ENCODE assay signal across 10 cellular contexts in the genomic region with DNA sequence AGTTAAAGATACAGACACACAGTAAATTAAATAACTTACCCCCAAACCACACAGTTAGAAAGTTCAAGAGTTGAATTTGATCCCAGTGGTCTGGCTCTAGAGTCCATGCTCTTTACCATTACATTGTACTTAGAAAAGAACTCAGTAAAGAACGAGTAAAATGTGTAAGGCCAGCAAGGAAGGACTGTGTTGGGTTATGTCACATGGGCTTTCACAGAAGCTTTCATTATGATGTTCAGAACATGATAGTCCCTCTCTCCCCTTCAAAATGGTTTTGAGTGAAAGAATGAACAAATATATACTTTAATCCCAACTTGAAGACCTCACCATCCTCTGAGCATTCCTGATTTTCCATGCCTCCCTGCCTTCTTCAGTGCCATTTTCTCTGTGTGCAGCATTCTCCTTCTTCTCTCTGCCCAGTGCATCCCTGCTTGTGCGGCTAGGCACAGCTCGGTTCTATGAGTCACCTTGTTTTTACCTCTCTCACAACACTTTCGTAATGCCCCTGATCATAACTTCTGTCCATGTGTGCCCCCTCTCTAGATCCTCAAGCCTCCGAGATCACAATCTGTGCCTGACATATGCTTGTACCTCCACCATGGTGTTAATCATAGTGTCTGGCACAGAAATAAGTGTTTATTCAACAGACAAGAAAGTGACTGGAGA. TPM values are rescaled to one million over a fixed set of nuclear protein-coding genes. Genes with fewer than 3 reads are reported as not detected.
A peak's percentile ranks its signal among the peaks of the same experiment; 100 is the strongest.
DNase-seq lines count a peak whose midpoint lies in the region; ATAC-seq, FAIRE-seq and TF ChIP-seq lines count a peak whose summit lies in the region.
"Had no signal": no experiment of that assay in that cellular context is flagged by ENCODE, and none has a peak within 500 bp of the region (broad histone marks: within the 10 kb centered on the region; RNA-seq: fewer than 3 reads in every experiment).

No MANE protein-coding gene starts in this region.

- intact Hi-C loops in left ventricle myocardium superior (cut with micrococcal nuclease): no loop called here
- intact Hi-C loops in left cardiac atrium (cut with DNase I): no loop called here
- intact Hi-C loops in activated B cell treated with CpG ODN at 0.5 μM for 24 hours (cut with micrococcal nuclease): loop anchor here (1.0 kb wide), 2 partner anchors 8 to 13 kb away; no protein-coding TSS in a partner anchor

- H3K27ac Mint-ChIP-seq in activated B cell treated with CpG ODN at 0.5 μM for 24 hours (peak overlapping the region; percentile 87), endothelial cell (ENCODE audit: unreplicated experiment) (no peak overlapping the region)

- H3K9me3 Mint-ChIP-seq in activated B cell treated with CpG ODN at 0.5 μM for 24 hours: peaks cover 2% of the 10 kb centered on the region
- H3K9me3 Mint-ChIP-seq in endothelial cell (ENCODE audit: unreplicated experiment): no peaks in the 10 kb centered on the region
- H3K9me3 Mint-ChIP-seq: T-cell had no signal

- no peaks in the 10 kb centered on the region for H3K27me3 Mint-ChIP-seq in activated B cell treated with CpG ODN at 0.5 μM for 24 hours
- H3K27me3 Mint-ChIP-seq in endothelial cell (ENCODE audit: unreplicated experiment): peaks cover 15% of the 10 kb centered on the region
- H3K27me3 Mint-ChIP-seq: T-cell had no signal

- peak overlapping the region; percentile 62 for H3K4me3 Mint-ChIP-seq in activated B cell treated with CpG ODN at 0.5 μM for 24 hours
- H3K4me3 Mint-ChIP-seq in endothelial cell (ENCODE audit: unreplicated experiment): no peak overlapping the region

- ATAC-seq in left ventricle myocardium superior: peak; percentile 10
- ATAC-seq in left cardiac atrium: no peak
- ATAC-seq in HG03103 (IDR thresholded peaks at IDR 0.05; ENCODE audit: low read depth, unreplicated experiment): peak; percentile 25
- peak; percentile 47 for ATAC-seq in activated B cell treated with CpG ODN at 0.5 μM for 24 hours (ENCODE audit: low read depth)
- ATAC-seq in GM21529 (IDR thresholded peaks at IDR 0.05; ENCODE audit: unreplicated experiment): no peak
- no peak for ATAC-seq in HG03025 (IDR thresholded peaks at IDR 0.05; ENCODE audit: low FRiP score, unreplicated experiment)

- POLR2A ChIA-PET in activated B cell treated with CpG ODN at 0.5 μM for 24 hours (lab: Charles Lee): interaction anchor here (0.6 to 16.0 kb wide), 5 partner anchors 8 to 89 kb away, joined by 3 to 421 read pairs (median 10); a partner anchor contains a TSS

- DNase-seq in left ventricle myocardium superior: no peak
- no peak for DNase-seq in left cardiac atrium
- no peak for DNase-seq in activated B cell treated with CpG ODN at 0.5 μM for 24 hours
- DNase-seq in urothelium cell line (ENCODE audit: low spot score): no peak
- no peak for DNase-seq in endothelial cell (ENCODE audit: low spot score)
- DNase-seq: NCI-H1417, T-cell had no signal

- H3K4me1 Mint-ChIP-seq in activated B cell treated with CpG ODN at 0.5 μM for 24 hours (peaks cover 96% of the 10 kb centered on the region), endothelial cell (ENCODE audit: unreplicated experiment) (peaks cover 35% of the 10 kb centered on the region)

- CTCF ChIA-PET in activated B cell treated with CpG ODN at 0.5 μM for 24 hours (lab: Charles Lee): interaction anchor here (1.0 to 2.1 kb wide), 2 partner anchors 13 to 22 kb away, joined by 5 to 7 read pairs; a partner anchor contains a TSS

- H3K36me3 Mint-ChIP-seq in activated B cell treated with CpG ODN at 0.5 μM for 24 hours (ENCODE audit: low read depth) (peaks cover 42% of the 10 kb centered on the region), endothelial cell (ENCODE audit: low read depth, unreplicated experiment) (peaks cover 42% of the 10 kb centered on the region)

- TF ChIP-seq CTCF in activated B cell treated with CpG ODN at 0.5 μM for 24 hours (IDR thresholded peaks at IDR 0.05) (no peak), endothelial cell (IDR thresholded peaks at IDR 0.05; ENCODE audit: unreplicated experiment) (no peak)

- peak; percentile 48 for FAIRE-seq in urothelium cell line (lab: Jason Lieb, UNC)

RNA-seq across cellular contexts. Expression of a gene that starts 22.0 kb away (rescaled TPM):
- total RNA-seq in left ventricle myocardium superior: 53.8 TPM
- 10 to 100 TPM; 39.9 to 53.7 TPM for total RNA-seq in left cardiac atrium
- 179 and 205 TPM in 2 replicates for total RNA-seq in activated B cell treated with CpG ODN at 0.5 μM for 24 hours
- total RNA-seq in endothelial cell (ENCODE audit: unreplicated experiment): 487 TPM

Comparison
In these comparisons a context has a peak if more than half of its experiments do, and no peak if none do; other contexts are left out.
1. ATAC-seq: peak in left ventricle myocardium superior (single experiment), HG03103 (single experiment) and activated B cell treated with CpG ODN at 0.5 μM for 24 hours (single experiment); none in left cardiac atrium (0 of 2), GM21529 (single experiment) and HG03025 (single experiment).